27 cellular contexts compared by ENCODE assay signal in genomic region chr11:93480756-93481155, GRCh38.
"Had no signal": no experiment of that assay in that cellular context is flagged by ENCODE, and none has a peak within 500 bp of the region (broad histone marks: within the 10 kb centered on the region; RNA-seq: fewer than 3 reads in every experiment).

No MANE protein-coding gene starts in this region.

- FAIRE-seq: kidney had no signal

- H3K79me2 ChIP-seq: parathyroid adenoma had no signal

- ATAC-seq: heart left ventricle; left lung; lower lobe of right lung; naive thymus-derived CD8-positive, alpha-beta T cell; psoas muscle; stimulated activated memory B cell treated with anti-CD40 and anti-IgM and Interleukin-4, amounts not matched to agents 10 μg/mL and 1 μg/mL and 100 μg/mL, for 72 hours had no signal

- H2AFZ ChIP-seq: parathyroid adenoma had no signal

- H3K4me3 ChIP-seq: heart left ventricle, left lung, lower lobe of right lung, psoas muscle, right atrium auricular region, right lobe of liver, smooth muscle cell, transverse colon, upper lobe of left lung, vagina had no signal

- H3K4me2 ChIP-seq: smooth muscle cell had no signal

- DNase-seq: heart left ventricle; hypothalamus; immature natural killer cell; kidney; left lung; lower lobe of right lung; mammary epithelial cell; mesenchymal stem cell; naive thymus-derived CD8-positive, alpha-beta T cell; occipital lobe; psoas muscle; right lobe of liver; stimulated activated CD4-positive, alpha-beta T cell treated with anti-CD3 and anti-CD28 coated beads, Interleukin-1b, Interleukin-23, amount 100 ng/mL, for 48 hours; stimulated activated CD4-positive, alpha-beta T cell treated with anti-CD3 and anti-CD28 coated beads, Interleukin-2, amount 100 ng/mL, for 48 hours; stimulated activated CD4-positive, alpha-beta T cell treated with anti-CD3 and anti-CD28 coated beads, Interleukin-4, amount 100 ng/mL, for 4 hours; stimulated activated CD8-positive, alpha-beta memory T cell treated with anti-CD3 and anti-CD28 coated beads, Interleukin-4, amount 100 ng/mL, for 48 hours; stimulated activated naive CD4-positive, alpha-beta T cell treated with Interleukin-2 at 50 U/mL for 16 hours; stimulated activated naive CD8-positive, alpha-beta T cell treated with anti-CD3 and anti-CD28 coated beads, Interleukin-15, amount 100 ng/mL, for 72 hours; substantia nigra had no signal

- H3K9ac ChIP-seq: parathyroid adenoma had no signal

- H3K9me3 ChIP-seq: heart left ventricle, left lung, lower lobe of right lung, neutrophil, psoas muscle, right atrium auricular region, right lobe of liver, transverse colon, upper lobe of left lung, vagina had no signal

- H3K36me3 ChIP-seq: right atrium auricular region, transverse colon, vagina had no signal

- H3K27ac ChIP-seq: heart left ventricle, left lung, lower lobe of right lung, neutrophil, parathyroid adenoma, psoas muscle, right atrium auricular region, right lobe of liver, upper lobe of left lung, vagina had no signal

- H3K27me3 ChIP-seq: heart left ventricle, left lung, neutrophil, right atrium auricular region, right lobe of liver, transverse colon, upper lobe of left lung, vagina had no signal

- H3K4me1 ChIP-seq: left lung, lower lobe of right lung, parathyroid adenoma, psoas muscle had no signal
